ENCODE assay signal across 10 cellular contexts in the genomic region with DNA sequence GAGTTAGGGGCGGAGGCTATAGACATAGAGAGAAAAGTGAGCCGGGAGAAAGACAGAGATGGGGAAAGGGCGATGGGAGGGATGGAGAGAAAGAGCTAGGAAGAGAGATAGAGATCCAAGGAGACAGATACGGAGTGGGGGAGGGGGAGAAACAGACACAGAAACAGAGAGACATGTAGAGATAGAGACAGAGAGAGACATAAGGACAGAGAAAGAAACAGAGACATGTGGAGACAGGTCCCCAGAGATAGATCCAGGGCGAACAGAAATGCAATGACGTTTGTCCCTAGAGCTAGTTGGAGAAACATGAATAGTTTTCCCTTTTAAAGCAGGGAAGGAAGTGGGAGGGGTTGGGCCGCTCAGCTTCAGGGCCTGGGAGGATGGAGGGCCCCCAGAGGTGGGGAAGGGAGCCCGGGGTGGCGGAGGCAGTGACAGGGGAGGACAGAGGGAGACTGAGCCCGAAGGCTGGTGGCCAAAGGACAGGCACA. TPM values are rescaled to one million over a fixed set of nuclear protein-coding genes. Genes with fewer than 3 reads are reported as not detected.
DNase-seq lines count a peak whose midpoint lies in the region; ATAC-seq and TF ChIP-seq lines count a peak whose summit lies in the region.
"Had no signal": no experiment of that assay in that cellular context is flagged by ENCODE, and none has a peak within 500 bp of the region (broad histone marks: within the 10 kb centered on the region; RNA-seq: fewer than 3 reads in every experiment).

No MANE protein-coding gene starts in this region.

- peak overlapping the region; percentile 90 to 99 for H3K27ac ChIP-seq in ascending aorta
- peak overlapping the region; percentile 74 for H3K27ac ChIP-seq in psoas muscle

- H3K4me1 ChIP-seq in ascending aorta (peaks cover 27 to 57% of the 10 kb centered on the region in 2 donors), psoas muscle (no peaks in the 10 kb centered on the region)

- no peaks in the 10 kb centered on the region for H3K9me3 ChIP-seq in ascending aorta
- H3K9me3 ChIP-seq in psoas muscle, result no peaks in the 10 kb centered on the region

- DNase-seq in DMS 273 treated with DMSO at 0.1 percent for 48 hours (lab: John Stamatoyannopoulos, UW) (peak; percentile 84), ascending aorta (ENCODE audit: low spot score in 2 of 2) (peak; percentile 32 to 92), hepatic stellate cell (ENCODE audit: low spot score) (peak; percentile 62), psoas muscle (peak in 1 of 2 donors; percentile 68), posterior cingulate gyrus (no peak)
- DNase-seq: NCI-H748 treated with DMSO at 0.1 percent for 48 hours had no signal

- no peak for TF ChIP-seq CTCF in ascending aorta (IDR thresholded peaks at IDR 0.05)
- no peak for TF ChIP-seq CTCF in psoas muscle (IDR thresholded peaks at IDR 0.05)

- ATAC-seq in psoas muscle (peak in 3 of 4 donors; percentile 19 to 55 (median 32)), GM18868 (IDR thresholded peaks at IDR 0.05; ENCODE audit: unreplicated experiment) (no peak), HG03280 (IDR thresholded peaks at IDR 0.05; ENCODE audit: unreplicated experiment) (no peak), GM18502 (IDR thresholded peaks at IDR 0.05; ENCODE audit: poor library complexity, unreplicated experiment) (no peak)

- H3K36me3 ChIP-seq in ascending aorta (peaks cover 4 to 25% of the 10 kb centered on the region in 2 donors), psoas muscle (ENCODE audit: insufficient read depth in 1 of 2, low read depth in 1 of 2) (no peaks in the 10 kb centered on the region)

- intact Hi-C loops in ascending aorta (cut with DNase I) (loop anchor here (5.0 kb wide), 2 partner anchors 401 to 1161 kb away; a partner anchor contains a TSS), psoas muscle (cut with DNase I) (no loop called here), posterior cingulate gyrus (cut with DNase I) (no loop called here)

- 18 to 20% (median 18%) methylated on average over 10 of the region's 10 CpGs for WGBS in psoas muscle, 3 donors

- H3K27me3 ChIP-seq in ascending aorta, result no peaks in the 10 kb centered on the region
- H3K27me3 ChIP-seq in psoas muscle (ENCODE audit: insufficient read depth in 3 of 3, low read length in 2 of 3), result peaks cover 0 to 32% (median 6%) of the 10 kb centered on the region in 3 donors

- H3K4me3 ChIP-seq in ascending aorta, result peak overlapping the region; percentile 89 to 90
- peak overlapping the region; percentile 61 for H3K4me3 ChIP-seq in psoas muscle

RNA-seq across cellular contexts. Expression of a gene that starts 4.6 kb away (rescaled TPM):
- total RNA-seq in ascending aorta, result 1,072 TPM
- 10 to 100 TPM in 3 of 4 donors, 1 to 10 TPM in 1; 9.2 to 17.0 (median 11.3) TPM for total RNA-seq in psoas muscle
- polyA plus RNA-seq in psoas muscle, result 10 to 100 TPM in 2 of 3 donors, 1 to 10 TPM in 1; 9.9 to 18.7 (median 12.1) TPM

RNA-seq across cellular contexts. Expression of a gene that starts 12.8 kb away (rescaled TPM):
- total RNA-seq in ascending aorta (193 TPM), psoas muscle (1 to 10 TPM in 2 of 4 donors, under 1 TPM in 2; 0.95 to 2.2 (median 1.2) TPM)
- polyA plus RNA-seq in psoas muscle, result 1 to 10 TPM in 1 of 3 donors, under 1 TPM in 2; 0.49 to 1.1 (median 0.59) TPM

RNA-seq across cellular contexts. Expression of a gene that starts 27.6 kb away (rescaled TPM):
- not detected for total RNA-seq in ascending aorta
- not detected for total RNA-seq in psoas muscle
- under 1 TPM; 0.07 to 0.17 (median 0.16) TPM for polyA plus RNA-seq in psoas muscle

RNA-seq across cellular contexts. Expression of a gene that starts 52.4 kb away (rescaled TPM):
- not detected for total RNA-seq in ascending aorta
- 1 to 10 TPM in 2 of 4 donors, not detected in 2; 3.4 to 3.7 TPM for total RNA-seq in psoas muscle
- 1 to 10 TPM; 3.7 to 7.1 (median 6.5) TPM for polyA plus RNA-seq in psoas muscle
- total RNA-seq: activated CD8-positive, alpha-beta memory T cell treated with anti-CD3 and anti-CD28 coated beads for 36 hours had no signal

Comparison
In these comparisons a context has a peak if more than half of its experiments do, and no peak if none do; other contexts are left out.
1. DNase-seq: peak in DMS 273 treated with DMSO at 0.1 percent for 48 hours (single experiment), ascending aorta (2 of 2) and hepatic stellate cell (single experiment); none in posterior cingulate gyrus (0 of 10).
2. ATAC-seq: peak in psoas muscle (3 of 4); none in GM18868 (single experiment), HG03280 (single experiment) and GM18502 (single experiment).
3. RNA of a gene that starts 4.6 kb away (total RNA-seq): 1,072 TPM in ascending aorta (single experiment); 9.2 to 17.0 TPM in psoas muscle; every median in the first group is over 10 times any median in the second.
4. RNA of a gene that starts 12.8 kb away (total RNA-seq): 193 TPM in ascending aorta (single experiment); 0.95 to 2.2 TPM in psoas muscle; every median in the first group is over 10 times any median in the second.